8 cellular contexts compared by ENCODE assay signal in the genomic region with DNA sequence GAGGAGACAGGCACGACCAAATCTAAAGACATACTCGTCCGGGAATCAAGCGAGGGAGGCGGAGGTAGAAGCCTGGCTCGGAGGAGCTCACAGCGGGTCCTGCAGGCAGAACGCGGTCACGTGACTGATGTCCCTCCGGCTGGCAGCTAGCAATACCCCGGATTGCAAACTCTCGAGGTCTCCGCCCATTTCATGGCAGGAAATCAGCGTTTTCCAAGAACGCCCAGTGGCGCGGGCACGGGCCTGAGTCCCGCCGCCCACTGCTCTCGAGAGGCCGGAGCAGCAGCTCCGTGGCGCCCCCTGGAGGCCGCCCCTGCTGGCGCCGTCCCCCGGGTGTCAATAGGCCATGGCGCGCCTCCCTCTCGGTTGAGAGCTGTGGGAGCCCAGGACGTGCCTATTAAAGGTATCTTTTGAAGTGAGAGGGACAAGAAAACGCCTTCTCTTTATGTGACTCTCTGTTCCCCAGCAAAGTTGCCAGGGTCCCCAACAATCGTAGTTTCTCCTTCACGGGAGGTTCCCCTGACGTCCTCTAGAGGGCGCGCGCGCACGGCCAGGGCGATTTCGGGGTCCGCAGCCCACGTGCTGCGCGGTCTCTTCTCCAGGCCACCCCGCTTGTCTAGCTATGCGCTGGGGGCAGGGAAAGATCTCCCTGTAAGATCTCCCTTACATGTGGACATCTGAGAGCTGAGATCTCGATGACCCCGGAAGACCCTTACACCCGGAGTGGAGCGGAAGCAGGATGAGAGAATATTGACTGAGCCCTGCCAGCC. TPM values are rescaled to one million over a fixed set of nuclear protein-coding genes. Genes with fewer than 3 reads are reported as not detected.
DNase-seq lines count a peak whose midpoint lies in the region; ATAC-seq and TF ChIP-seq lines count a peak whose summit lies in the region.

No MANE protein-coding gene starts in this region.

- peaks cover 0 to 2% (median 0%) of the 10 kb centered on the region in 5 donors for H3K27me3 Mint-ChIP-seq in naive thymus-derived CD8-positive, alpha-beta T cell

- peak overlapping the region; percentile 47 for H3K4me3 ChIP-seq in MG63
- peak overlapping the region; percentile 68 for H3K4me3 ChIP-seq in fibroblast of the aortic adventitia (ENCODE audit: low read depth, low read length)

- peaks cover 6 to 12% (median 11%) of the 10 kb centered on the region in 4 donors for H3K4me1 Mint-ChIP-seq in naive thymus-derived CD8-positive, alpha-beta T cell
- H3K4me1 Mint-ChIP-seq in stimulated activated effector memory CD8-positive, alpha-beta T cell treated with anti-CD3 and anti-CD28 coated beads, Interleukin-12 subunit alpha, Interleukin-12 subunit beta, amount 100 ng/mL, for 72 hours, result peaks cover 12% of the 10 kb centered on the region

- DNase-seq in DMS79 (lab: John Stamatoyannopoulos, UW) (peak; percentile 52), MG63 (peak; percentile 97), fibroblast of the aortic adventitia (ENCODE audit: low read depth) (peak; percentile 96)
- peak; percentile 84 for DNase-seq in activated effector memory CD4-positive, alpha-beta T cell treated with anti-CD3 and anti-CD28 coated beads, Interleukin-2, amount 50 U/mL, for 16 hours
- DNase-seq in naive thymus-derived CD8-positive, alpha-beta T cell, result peak; percentile 37 to 74 (median 64)
- DNase-seq in stimulated activated effector memory CD8-positive, alpha-beta T cell treated with anti-CD3 and anti-CD28 coated beads, Interleukin-12 subunit alpha, Interleukin-12 subunit beta, amount 100 ng/mL, for 72 hours (ENCODE audit: low spot score in 2 of 2), result peak; percentile 76 to 88

- ATAC-seq in naive thymus-derived CD8-positive, alpha-beta T cell, result peak; percentile 82 to 93
- ATAC-seq in stimulated activated effector memory CD8-positive, alpha-beta T cell treated with anti-CD3 and anti-CD28 coated beads, Interleukin-12 subunit alpha, Interleukin-12 subunit beta, amount 100 ng/mL, for 72 hours, result peak; percentile 79
- ATAC-seq in HG02870 (IDR thresholded peaks at IDR 0.05; ENCODE audit: unreplicated experiment), result no peak

- H3K27ac Mint-ChIP-seq in naive thymus-derived CD8-positive, alpha-beta T cell, result peak overlapping the region in 8 of 10 donors; percentile 72 to 92 (median 84)
- H3K27ac Mint-ChIP-seq in stimulated activated effector memory CD8-positive, alpha-beta T cell treated with anti-CD3 and anti-CD28 coated beads, Interleukin-12 subunit alpha, Interleukin-12 subunit beta, amount 100 ng/mL, for 72 hours, result peak overlapping the region; percentile 91

- H3K36me3 Mint-ChIP-seq in naive thymus-derived CD8-positive, alpha-beta T cell, result no peaks in the 10 kb centered on the region
- no peaks in the 10 kb centered on the region for H3K36me3 Mint-ChIP-seq in stimulated activated effector memory CD8-positive, alpha-beta T cell treated with anti-CD3 and anti-CD28 coated beads, Interleukin-12 subunit alpha, Interleukin-12 subunit beta, amount 100 ng/mL, for 72 hours

- peak overlapping the region; percentile 82 to 89 (median 84) for H3K4me3 Mint-ChIP-seq in naive thymus-derived CD8-positive, alpha-beta T cell
- H3K4me3 Mint-ChIP-seq in stimulated activated effector memory CD8-positive, alpha-beta T cell treated with anti-CD3 and anti-CD28 coated beads, Interleukin-12 subunit alpha, Interleukin-12 subunit beta, amount 100 ng/mL, for 72 hours, result peak overlapping the region; percentile 80

- no peaks in the 10 kb centered on the region for H3K27me3 ChIP-seq in MG63

- no peak for TF ChIP-seq CTCF in fibroblast of the aortic adventitia (IDR thresholded peaks at IDR 0.05; ENCODE audit: insufficient read depth, low read length)

- POLR2A ChIA-PET in naive thymus-derived CD8-positive, alpha-beta T cell (lab: Charles Lee), result no interaction called here

- no peaks in the 10 kb centered on the region for H3K9me3 Mint-ChIP-seq in naive thymus-derived CD8-positive, alpha-beta T cell
- no peaks in the 10 kb centered on the region for H3K9me3 Mint-ChIP-seq in stimulated activated effector memory CD8-positive, alpha-beta T cell treated with anti-CD3 and anti-CD28 coated beads, Interleukin-12 subunit alpha, Interleukin-12 subunit beta, amount 100 ng/mL, for 72 hours

- no peaks in the 10 kb centered on the region for H3K9me3 ChIP-seq in MG63

- H3K36me3 ChIP-seq in MG63, result no peaks in the 10 kb centered on the region

- TF ChIP-seq POLR2A in Raji (IDR thresholded peaks at IDR 0.05; ENCODE audit: insufficient read depth, low read depth, low read length), result peak; percentile 41

RNA-seq across cellular contexts. Expression of a gene that starts 37.3 kb away (rescaled TPM):
- total RNA-seq in MG63 (2014; rRNA removed; shearing (Covaris generic); ENCODE audit: low replicate concordance), result 64.2 and 65.6 TPM in 2 replicates
- total RNA-seq in fibroblast of the aortic adventitia (ENCODE audit: low replicate concordance), result 85.8 and 187 TPM in 2 replicates
- 1 to 10 TPM in 1 of 2 experiments, under 1 TPM in 1; 0.99 to 1.7 TPM for total RNA-seq in naive thymus-derived CD8-positive, alpha-beta T cell
- polyA plus RNA-seq in naive thymus-derived CD8-positive, alpha-beta T cell, result under 1 TPM in 2 of 3 donors, not detected in 1; 0.15 to 0.70 TPM

Comparison
In these comparisons a context has a peak if more than half of its experiments do, and no peak if none do; other contexts are left out.
1. RNA of a gene that starts 37.3 kb away (total RNA-seq): 85.8 to 187 TPM in fibroblast of the aortic adventitia and 64.2 to 65.6 TPM in MG63; 0.99 to 1.7 TPM in naive thymus-derived CD8-positive, alpha-beta T cell; every median in the first group is over 10 times any median in the second.
2. Peak in every context shown above with its lines, with median percentiles within 50 percentile points of each other: DNase-seq.